ENCODE assay signal across 8 cellular contexts in genomic region chr22:36507518-36508010, GRCh38. TPM values are rescaled to one million over a fixed set of nuclear protein-coding genes. Genes with fewer than 3 reads are reported as not detected.
DNase-seq lines count a peak whose midpoint lies in the region; ATAC-seq, FAIRE-seq and TF ChIP-seq lines count a peak whose summit lies in the region.

No MANE protein-coding gene starts in this region.

- H3K4me3 ChIP-seq in foreskin fibroblast (ENCODE audit: low read depth in 1 of 2, low read length in 2 of 2) (peak overlapping the region; percentile 56 to 61), skeletal muscle cell (ENCODE audit: low read depth, low read length) (peak overlapping the region; percentile 61)

- no peak for DNase-seq in GM19239 (ENCODE audit: insufficient read length, low spot score)
- DNase-seq in T-helper 17 cell, result no peak
- no peak for DNase-seq in foreskin fibroblast
- DNase-seq in skeletal muscle cell (ENCODE audit: low read depth), result no peak
- DNase-seq in T-helper 9 cell, result no peak
- no peak for DNase-seq in Ammon's horn (ENCODE audit: low spot score)

- no peak overlapping the region for H3K27ac Mint-ChIP-seq in T-helper 17 cell

- peaks cover 8% of the 10 kb centered on the region for H3K4me1 Mint-ChIP-seq in T-helper 17 cell

- H3K9me3 ChIP-seq in T-helper 17 cell (ENCODE audit: control insufficient read depth, low read length, poor library complexity, severe bottlenecking), result no peaks in the 10 kb centered on the region

- peaks cover 5% of the 10 kb centered on the region for H3K36me3 Mint-ChIP-seq in T-helper 17 cell (ENCODE audit: low read depth)

- FAIRE-seq in GM19239 (lab: Jason Lieb, UNC), result peak; percentile 23

- ATAC-seq in T-helper 17 cell, result no peak
- no peak for ATAC-seq in HG03139 (IDR thresholded peaks at IDR 0.05; ENCODE audit: unreplicated experiment)
- ATAC-seq in HG02610 (IDR thresholded peaks at IDR 0.05; ENCODE audit: unreplicated experiment), result no peak

- no peaks in the 10 kb centered on the region for H3K27me3 Mint-ChIP-seq in T-helper 17 cell

- H3K4me3 Mint-ChIP-seq in T-helper 17 cell, result peak overlapping the region; percentile 57

- TF ChIP-seq CTCF in foreskin fibroblast (IDR thresholded peaks at IDR 0.05; ENCODE audit: low read depth, low read length), result no peak

RNA-seq across cellular contexts. Expression of gene FOXRED2, which starts 0.7 kb away (rescaled TPM):
- total RNA-seq in T-helper 17 cell, result 1 to 10 TPM; 1.0 to 1.3 TPM

RNA-seq across cellular contexts. Expression of gene EIF3D, which starts 21.4 kb away (rescaled TPM):
- total RNA-seq in T-helper 17 cell, result 100 to 1,000 TPM; 231 to 239 TPM

RNA-seq across cellular contexts. Expression of gene TXN2, which starts 26.1 kb away (rescaled TPM):
- total RNA-seq in T-helper 17 cell, result 10 to 100 TPM; 27.0 to 32.3 TPM
